Comparison of ENCODE assay signal across 29 cellular contexts in genomic region chr13:34758628-34759027, GRCh38.
DNase-seq lines count a peak whose midpoint lies in the region; ATAC-seq and TF ChIP-seq lines count a peak whose summit lies in the region.
"Had no signal": no experiment of that assay in that cellular context is flagged by ENCODE, and none has a peak within 500 bp of the region (broad histone marks: within the 10 kb centered on the region; RNA-seq: fewer than 3 reads in every experiment).

No MANE protein-coding gene starts in this region.

- H3K4me1 ChIP-seq in mucosa of descending colon (ENCODE audit: low read depth): no peaks in the 10 kb centered on the region
- H3K4me1 ChIP-seq: A549; BE2C; BLaER1; BLaER1 treated with 17β-estradiol and CSF1 and Interleukin-3, amounts not matched to agents 10 nM and 100 nM; Caco-2 had no signal

- H3K4me3 Mint-ChIP-seq in activated naive CD8-positive, alpha-beta T cell treated with anti-CD3 and anti-CD28 coated beads, Interleukin-2, amount 50 U/mL, for 24 hours: no peak overlapping the region
- H3K4me3 Mint-ChIP-seq: B cell; CD14-positive monocyte; CD4-positive, alpha-beta memory T cell; CD4-positive, alpha-beta T cell; CD4-positive, CD25-positive, alpha-beta regulatory T cell; CD8-positive, alpha-beta memory T cell; CD8-positive, alpha-beta T cell had no signal

- H3K4me1 Mint-ChIP-seq in activated naive CD8-positive, alpha-beta T cell treated with anti-CD3 and anti-CD28 coated beads, Interleukin-2, amount 50 U/mL, for 24 hours: no peaks in the 10 kb centered on the region
- H3K4me1 Mint-ChIP-seq: B cell; CD14-positive monocyte; CD4-positive, alpha-beta memory T cell; CD4-positive, CD25-positive, alpha-beta regulatory T cell; CD8-positive, alpha-beta memory T cell had no signal

- DNase-seq in left colon (no peak), mucosa of descending colon (no peak), NCI-H446 (lab: John Stamatoyannopoulos, UW) (no peak)
- no peak for DNase-seq in activated naive CD8-positive, alpha-beta T cell treated with anti-CD3 and anti-CD28 coated beads, Interleukin-2, amount 50 U/mL, for 24 hours
- DNase-seq: 8988T; ACHN; AML-193; BE2C; C1 segment of cervical spinal cord; Caco-2; Calu3; CD4-positive, alpha-beta memory T cell; CD4-positive, alpha-beta T cell; CD4-positive, CD25-positive, alpha-beta regulatory T cell; CD8-positive, alpha-beta memory T cell; CD8-positive, alpha-beta T cell; COR-L47; DMS 273 treated with DMSO at 0.1 percent for 48 hours; DMS153; DMS53; DMS79; DMS79 treated with DMSO at 0.1 percent for 48 hours; DND-41; EL had no signal

- H3K9me3 ChIP-seq in mucosa of descending colon: no peaks in the 10 kb centered on the region
- H3K9me3 ChIP-seq: A549, BE2C, Caco-2 had no signal

- no peak overlapping the region for H3K27ac Mint-ChIP-seq in activated naive CD8-positive, alpha-beta T cell treated with anti-CD3 and anti-CD28 coated beads, Interleukin-2, amount 50 U/mL, for 24 hours
- H3K27ac Mint-ChIP-seq: B cell; CD14-positive monocyte; CD4-positive, alpha-beta memory T cell; CD4-positive, alpha-beta T cell; CD4-positive, CD25-positive, alpha-beta regulatory T cell; CD8-positive, alpha-beta memory T cell; CD8-positive, alpha-beta T cell had no signal

- H3K36me3 Mint-ChIP-seq in activated naive CD8-positive, alpha-beta T cell treated with anti-CD3 and anti-CD28 coated beads, Interleukin-2, amount 50 U/mL, for 24 hours (ENCODE audit: low read depth): no peaks in the 10 kb centered on the region
- H3K36me3 Mint-ChIP-seq: CD14-positive monocyte; CD4-positive, alpha-beta memory T cell; CD4-positive, CD25-positive, alpha-beta regulatory T cell; CD8-positive, alpha-beta memory T cell; CD8-positive, alpha-beta T cell had no signal

- ATAC-seq in left colon (peak; percentile 64), mucosa of descending colon (peak; percentile 56)
- no peak for ATAC-seq in activated naive CD8-positive, alpha-beta T cell treated with anti-CD3 and anti-CD28 coated beads, Interleukin-2, amount 50 U/mL, for 24 hours
- ATAC-seq: A549; CD8-positive, alpha-beta T cell had no signal

- no peaks in the 10 kb centered on the region for H3K36me3 ChIP-seq in mucosa of descending colon (ENCODE audit: low read depth)
- H3K36me3 ChIP-seq: BE2C; BLaER1; BLaER1 treated with 17β-estradiol and CSF1 and Interleukin-3, amounts not matched to agents 10 nM and 100 nM had no signal

- TF ChIP-seq CTCF in mucosa of descending colon (IDR thresholded peaks at IDR 0.05): no peak

- H3K27me3 Mint-ChIP-seq in activated naive CD8-positive, alpha-beta T cell treated with anti-CD3 and anti-CD28 coated beads, Interleukin-2, amount 50 U/mL, for 24 hours: no peaks in the 10 kb centered on the region
- H3K27me3 Mint-ChIP-seq: B cell; CD4-positive, alpha-beta memory T cell; CD4-positive, alpha-beta T cell; CD4-positive, CD25-positive, alpha-beta regulatory T cell; CD8-positive, alpha-beta memory T cell had no signal

- no peak overlapping the region for H3K4me3 ChIP-seq in mucosa of descending colon
- H3K4me3 ChIP-seq: A549; BLaER1; BLaER1 treated with 17β-estradiol and CSF1 and Interleukin-3, amounts not matched to agents 10 nM and 100 nM had no signal

- peaks cover 3% of the 10 kb centered on the region for H3K9me3 Mint-ChIP-seq in activated naive CD8-positive, alpha-beta T cell treated with anti-CD3 and anti-CD28 coated beads, Interleukin-2, amount 50 U/mL, for 24 hours
- H3K9me3 Mint-ChIP-seq: CD4-positive, alpha-beta T cell; CD8-positive, alpha-beta T cell had no signal

- intact Hi-C loops in left colon (cut with DNase I, micrococcal nuclease) (no loop called here), mucosa of descending colon (cut with DNase I, micrococcal nuclease) (no loop called here)
